Comparison of ENCODE assay signal across 14 cellular contexts in the genomic region with DNA sequence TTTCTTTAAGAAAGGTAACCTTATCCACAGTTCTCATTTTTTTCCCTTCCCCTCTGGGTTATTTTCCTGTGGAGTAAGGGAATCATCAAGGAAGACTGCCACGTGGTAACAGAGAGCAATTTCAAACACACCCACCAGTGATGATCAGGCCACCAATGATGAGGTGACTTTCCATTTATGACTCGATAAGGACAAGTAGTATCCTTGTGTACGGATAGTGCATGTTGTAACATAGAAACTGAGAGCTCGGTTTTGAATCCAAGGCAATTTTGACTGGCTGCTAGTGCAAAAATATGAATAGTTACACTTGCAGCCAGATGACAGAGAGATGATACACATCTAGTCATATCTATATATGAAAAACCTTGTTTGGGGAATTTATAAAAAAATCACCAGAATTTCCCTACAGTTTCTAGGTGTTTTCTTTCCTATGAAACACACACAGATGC.
A peak's percentile ranks its signal among the peaks of the same experiment; 100 is the strongest.
DNase-seq lines count a peak whose midpoint lies in the region; ATAC-seq, FAIRE-seq and TF ChIP-seq lines count a peak whose summit lies in the region.
"Had no signal": no experiment of that assay in that cellular context is flagged by ENCODE, and none has a peak within 500 bp of the region (broad histone marks: within the 10 kb centered on the region; RNA-seq: fewer than 3 reads in every experiment).

No MANE protein-coding gene starts in this region.

- ATAC-seq in HG02610 (IDR thresholded peaks at IDR 0.05; ENCODE audit: unreplicated experiment) (peak; percentile 44), right cardiac atrium (peak in 1 of 2 donors; percentile 28)
- ATAC-seq in stimulated activated naive CD8-positive, alpha-beta T cell treated with anti-CD3 and anti-CD28 coated beads, Interleukin-15, Interleukin-2, amounts not matched to agents 100 U/mL and 50 U/mL, for 24 hours = no peak

- H3K9ac ChIP-seq in astrocyte (ENCODE audit: low read length) = no peak overlapping the region

- peaks cover 24% of the 10 kb centered on the region for H3K4me1 Mint-ChIP-seq in astrocyte (ENCODE audit: low read depth, unreplicated experiment)
- H3K4me1 Mint-ChIP-seq: activated B cell treated with CpG ODN at 0.5 μM for 24 hours had no signal

- peaks cover 2% of the 10 kb centered on the region for H3K9me3 Mint-ChIP-seq in astrocyte (ENCODE audit: unreplicated experiment)
- H3K9me3 Mint-ChIP-seq: activated B cell treated with CpG ODN at 0.5 μM for 24 hours had no signal

- H3K27me3 Mint-ChIP-seq in astrocyte (ENCODE audit: low read depth, unreplicated experiment) = no peaks in the 10 kb centered on the region
- H3K27me3 Mint-ChIP-seq: activated B cell treated with CpG ODN at 0.5 μM for 24 hours had no signal

- peak overlapping the region; percentile 24 for H3K4me2 ChIP-seq in astrocyte (ENCODE audit: low read length)

- H3K79me2 ChIP-seq in astrocyte (ENCODE audit: insufficient read depth, low read length) = no peaks in the 10 kb centered on the region

- no peaks in the 10 kb centered on the region for H3K9me3 ChIP-seq in astrocyte (ENCODE audit: insufficient read depth, low read depth, low read length)
- H3K9me3 ChIP-seq in right cardiac atrium (ENCODE audit: control insufficient read depth, low read length) = no peaks in the 10 kb centered on the region

- 45% methylated on average over 4 of the region's 4 CpGs for WGBS in right cardiac atrium

- H3K27me3 ChIP-seq in astrocyte (ENCODE audit: insufficient read depth, low read length) (no peaks in the 10 kb centered on the region), right cardiac atrium (ENCODE audit: control insufficient read depth, insufficient read depth) (no peaks in the 10 kb centered on the region)

- H3K27ac ChIP-seq in astrocyte (ENCODE audit: low read depth, low read length) (no peak overlapping the region), right cardiac atrium (ENCODE audit: low read length) (peak overlapping the region; percentile 13)

- H3K27ac Mint-ChIP-seq in astrocyte (ENCODE audit: unreplicated experiment) = peak overlapping the region; percentile 87
- H3K27ac Mint-ChIP-seq: activated B cell treated with CpG ODN at 0.5 μM for 24 hours had no signal

- DNase-seq in GM10266 (ENCODE audit: extremely low spot score) (peak; percentile 7), astrocyte (ENCODE audit: low read depth) (no peak), right cardiac atrium (no peak), GM19238 (ENCODE audit: insufficient read length, low spot score) (no peak), NCI-H510A treated with DMSO at 0.1 percent for 48 hours (lab: John Stamatoyannopoulos, UW) (no peak), HCEC 1CT (no peak)
- no peak for DNase-seq in stimulated activated naive CD8-positive, alpha-beta T cell treated with anti-CD3 and anti-CD28 coated beads, Interleukin-15, Interleukin-2, amounts not matched to agents 100 U/mL and 50 U/mL, for 24 hours
- DNase-seq: activated B cell treated with CpG ODN at 0.5 μM for 24 hours; activated gamma-delta T cell; NCI-H2029 treated with DMSO at 0.1 percent for 48 hours; NCI-H774; stimulated activated naive CD4-positive, alpha-beta T cell; T-helper 1 cell had no signal

- H3K36me3 ChIP-seq in astrocyte (ENCODE audit: insufficient read depth, low read length) = no peaks in the 10 kb centered on the region

- intact Hi-C loops in right cardiac atrium (cut with DNase I) = no loop called here

- H2AFZ ChIP-seq in astrocyte (ENCODE audit: low read depth, low read length) = no peak overlapping the region

- no peak for FAIRE-seq in astrocyte (lab: Jason Lieb, UNC)

- H3K4me3 ChIP-seq in astrocyte (ENCODE audit: insufficient read depth, low read depth, low read length) = no peak overlapping the region
- no peak overlapping the region for H3K4me3 ChIP-seq in right cardiac atrium (ENCODE audit: low read length)

- H3K4me1 ChIP-seq in astrocyte (ENCODE audit: insufficient read depth, low read length) = peaks cover 14% of the 10 kb centered on the region
- H3K4me1 ChIP-seq in right cardiac atrium (ENCODE audit: control insufficient read depth, insufficient read depth, low read length) = peaks cover 7% of the 10 kb centered on the region

- no peaks in the 10 kb centered on the region for H4K20me1 ChIP-seq in astrocyte (ENCODE audit: insufficient read depth, low read length)

- H3K36me3 Mint-ChIP-seq in astrocyte (ENCODE audit: low read depth, unreplicated experiment) = no peaks in the 10 kb centered on the region

- no peak overlapping the region for H3K4me3 Mint-ChIP-seq in astrocyte (ENCODE audit: unreplicated experiment)
- H3K4me3 Mint-ChIP-seq: activated B cell treated with CpG ODN at 0.5 μM for 24 hours had no signal

- TF ChIP-seq CTCF in GM10266 (IDR thresholded peaks at IDR 0.05; ENCODE audit: control insufficient read depth, insufficient read depth, low read depth, missing control alignments) (no peak), astrocyte (IDR thresholded peaks at IDR 0.05; ENCODE audit: insufficient read depth, low read depth, low read length) (no peak)
